In genomic region chr9:4680178-4680535, GRCh38 we compare ENCODE assay signal across 8 cellular contexts. TPM values are rescaled to one million over a fixed set of nuclear protein-coding genes. Genes with fewer than 3 reads are reported as not detected.
DNase-seq lines count a peak whose midpoint lies in the region; ATAC-seq, FAIRE-seq and TF ChIP-seq lines count a peak whose summit lies in the region.

No MANE protein-coding gene starts in this region.

- no peak for FAIRE-seq in RCC 7860 (lab: Jason Lieb, UNC)

- H3K4me2 ChIP-seq in MM.1S (ENCODE audit: low read depth, low read length) (peak overlapping the region; percentile 89), trophoblast cell (ENCODE audit: low read length) (peak overlapping the region; percentile 87)

- TF ChIP-seq CTCF in GM06990 (IDR thresholded peaks at IDR 0.05; ENCODE audit: insufficient read depth, low read length, poor library complexity, severe bottlenecking) (no peak), MM.1S (IDR thresholded peaks at IDR 0.05; ENCODE audit: low read length) (no peak), esophagus muscularis mucosa (IDR thresholded peaks at IDR 0.05) (no peak)

- peak overlapping the region; percentile 81 for H4K12ac ChIP-seq in trophoblast cell (ENCODE audit: low read depth, low read length)

- TF ChIP-seq EP300 in esophagus muscularis mucosa (IDR thresholded peaks at IDR 0.05) = no peak

- H3K9me3 ChIP-seq in MM.1S (replicated peaks; ENCODE audit: insufficient read depth, low read length) (no peaks in the 10 kb centered on the region), esophagus muscularis mucosa (no peaks in the 10 kb centered on the region), trophoblast cell (ENCODE audit: insufficient read depth, low read depth, low read length) (no peaks in the 10 kb centered on the region)

- H3K4ac ChIP-seq in trophoblast cell (ENCODE audit: low read depth, low read length) = no peak overlapping the region

- H3K9me3 Mint-ChIP-seq in stimulated activated naive B cell treated with anti-CD40 and anti-IgM and Interleukin-4, amounts not matched to agents 10 μg/mL and 1 μg/mL and 100 μg/mL, for 72 hours = no peaks in the 10 kb centered on the region

- peaks cover 5% of the 10 kb centered on the region in 2 donors for H3K27me3 Mint-ChIP-seq in stimulated activated naive B cell treated with anti-CD40 and anti-IgM and Interleukin-4, amounts not matched to agents 10 μg/mL and 1 μg/mL and 100 μg/mL, for 72 hours

- H3K36me3 ChIP-seq in GM06990 (ENCODE audit: control insufficient read depth, insufficient read depth, low read length) (no peaks in the 10 kb centered on the region; the same call in 1 of the 2 replicates), MM.1S (replicated peaks; ENCODE audit: insufficient read depth, low read length) (0 out of 2 replicates have a peak, but pooled peaks cover 5% of the 10 kb centered on the region), esophagus muscularis mucosa (peaks cover 0 to 7% (median 3%) of the 10 kb centered on the region in 4 donors), trophoblast cell (ENCODE audit: control insufficient read depth in 1 of 2, insufficient read depth in 2 of 2, low read length in 2 of 2) (peaks cover 0 to 2% of the 10 kb centered on the region in 2 experiments)

- peak overlapping the region; percentile 34 for H3K14ac ChIP-seq in trophoblast cell (ENCODE audit: low read length)

- H2AFZ ChIP-seq in MM.1S (ENCODE audit: low read length) (peak overlapping the region; percentile 77), trophoblast cell (ENCODE audit: insufficient read depth, low read length, poor library complexity) (peak overlapping the region; percentile 78)

- H3K79me1 ChIP-seq in trophoblast cell (ENCODE audit: low read length) = peaks cover 12% of the 10 kb centered on the region

- peaks cover 11 to 12% of the 10 kb centered on the region in 2 donors for H3K4me1 Mint-ChIP-seq in stimulated activated naive B cell treated with anti-CD40 and anti-IgM and Interleukin-4, amounts not matched to agents 10 μg/mL and 1 μg/mL and 100 μg/mL, for 72 hours

- H3K27ac Mint-ChIP-seq in stimulated activated naive B cell treated with anti-CD40 and anti-IgM and Interleukin-4, amounts not matched to agents 10 μg/mL and 1 μg/mL and 100 μg/mL, for 72 hours = no peak overlapping the region

- no peak overlapping the region for H3K23ac ChIP-seq in trophoblast cell (ENCODE audit: low read length)

- H3K27ac ChIP-seq in MM.1S (ENCODE audit: low read length) = peak overlapping the region; percentile 96
- peak overlapping the region; percentile 93 to 100 (median 98) for H3K27ac ChIP-seq in esophagus muscularis mucosa (replicated peaks in 1 of 4)
- peak overlapping the region; percentile 85 for H3K27ac ChIP-seq in trophoblast cell (ENCODE audit: low read depth, low read length)

- no peaks in the 10 kb centered on the region for H4K20me1 ChIP-seq in MM.1S (ENCODE audit: insufficient read depth, low read length)

- no peaks in the 10 kb centered on the region for H3K9me2 ChIP-seq in MM.1S (replicated peaks; ENCODE audit: insufficient read depth, low read length)

- peak overlapping the region; percentile 81 for H4K91ac ChIP-seq in trophoblast cell (ENCODE audit: low read depth, low read length)

- H3K36me3 Mint-ChIP-seq in stimulated activated naive B cell treated with anti-CD40 and anti-IgM and Interleukin-4, amounts not matched to agents 10 μg/mL and 1 μg/mL and 100 μg/mL, for 72 hours = peaks cover 15 to 16% of the 10 kb centered on the region in 2 donors

- peaks cover 41% of the 10 kb centered on the region for H3K79me2 ChIP-seq in MM.1S (ENCODE audit: low read length)
- peaks cover 7% of the 10 kb centered on the region for H3K79me2 ChIP-seq in trophoblast cell (ENCODE audit: control insufficient read depth, insufficient read depth, low read length, poor library complexity)

- H2BK12ac ChIP-seq in trophoblast cell (ENCODE audit: low read length) = no peak overlapping the region

- H3K9ac ChIP-seq in MM.1S (ENCODE audit: low read length) = peak overlapping the region; percentile 86
- H3K9ac ChIP-seq in trophoblast cell (ENCODE audit: low read length) = peak overlapping the region; percentile 87

- no peak for TF ChIP-seq POLR2A in esophagus muscularis mucosa (IDR thresholded peaks at IDR 0.05; ENCODE audit: low read depth)

- H3K27me3 ChIP-seq in GM06990 (replicated peaks; ENCODE audit: control insufficient read depth, insufficient read depth, low read length) (no peaks in the 10 kb centered on the region), MM.1S (replicated peaks; ENCODE audit: insufficient read depth, low read length) (no peaks in the 10 kb centered on the region), esophagus muscularis mucosa (no peaks in the 10 kb centered on the region), trophoblast cell (ENCODE audit: insufficient read depth, low read length) (no peaks in the 10 kb centered on the region)

- no peak for ATAC-seq in stimulated activated naive B cell treated with anti-CD40 and anti-IgM and Interleukin-4, amounts not matched to agents 10 μg/mL and 1 μg/mL and 100 μg/mL, for 72 hours (replicated peaks)

- H3K18ac ChIP-seq in trophoblast cell (ENCODE audit: low read length) = peak overlapping the region; percentile 55

- H2BK120ac ChIP-seq in trophoblast cell (ENCODE audit: insufficient read depth, low read length, poor library complexity) = no peak overlapping the region

- H3K4me3 ChIP-seq in GM06990 (replicated peaks; ENCODE audit: low read depth, low read length) = peak overlapping the region; percentile 90
- peak overlapping the region; percentile 71 for H3K4me3 ChIP-seq in MM.1S (ENCODE audit: low read length)
- H3K4me3 ChIP-seq in esophagus muscularis mucosa = peak overlapping the region; percentile 80 to 97 (median 90)
- peak overlapping the region; percentile 87 for H3K4me3 ChIP-seq in trophoblast cell (ENCODE audit: low read depth, low read length)

- DNase-seq in GM06990 (ENCODE audit: extremely low read depth, insufficient read length) = no peak
- DNase-seq in MM.1S = peak; percentile 12
- DNase-seq in esophagus muscularis mucosa (ENCODE audit: extremely low spot score) = no peak
- peak in 1 of 2 donors; percentile 15 for DNase-seq in trophoblast cell
- DNase-seq in NCI-H774 (lab: John Stamatoyannopoulos, UW) = no peak
- no peak for DNase-seq in stimulated activated naive B cell treated with anti-CD40 and anti-IgM and Interleukin-4, amounts not matched to agents 10 μg/mL and 1 μg/mL and 100 μg/mL, for 72 hours
- no peak for DNase-seq in RCC 7860 (ENCODE audit: low spot score)
- no peak for DNase-seq in effector CD4-positive, alpha-beta T cell

- intact Hi-C loops in esophagus muscularis mucosa (cut with DNase I) = loop anchor here (2.0 kb wide), 1 partner anchor 61 kb away; the partner anchor contains the start of gene AK3

- H3F3A ChIP-seq in MM.1S (ENCODE audit: insufficient read depth, low read length) = peaks cover 17% of the 10 kb centered on the region

- H2BK5ac ChIP-seq in trophoblast cell (ENCODE audit: low read depth, low read length, poor library complexity) = no peak overlapping the region

- H4K8ac ChIP-seq in trophoblast cell (ENCODE audit: low read depth, low read length) = peak overlapping the region; percentile 95

- under 1% methylated on average over 10 of the region's 10 CpGs for WGBS in esophagus muscularis mucosa
- no CpG with 5 or more reads among the region's 10 CpGs for WGBS in trophoblast cell (ENCODE audit: extremely low coverage, insufficient coverage, insufficient read length)

- H3K4me3 Mint-ChIP-seq in stimulated activated naive B cell treated with anti-CD40 and anti-IgM and Interleukin-4, amounts not matched to agents 10 μg/mL and 1 μg/mL and 100 μg/mL, for 72 hours = no peak overlapping the region

- 0 out of 2 replicates have a peak, but pooled peaks cover 9% of the 10 kb centered on the region for H3K4me1 ChIP-seq in MM.1S (ENCODE audit: low read length)
- peaks cover 10 to 56% (median 47%) of the 10 kb centered on the region in 4 donors for H3K4me1 ChIP-seq in esophagus muscularis mucosa
- H3K4me1 ChIP-seq in trophoblast cell (ENCODE audit: control insufficient read depth in 1 of 2, insufficient read depth in 2 of 2, low read length in 2 of 2) = no peaks in the 10 kb centered on the region

- no peak overlapping the region for H2AK5ac ChIP-seq in trophoblast cell (ENCODE audit: low read length)

RNA-seq across cellular contexts. Expression of gene CDC37L1, which starts 0.8 kb away (rescaled TPM):
- 100 to 1,000 TPM in 1 of 4 donors, 10 to 100 TPM in 3; 78.3 to 115 (median 86.4) TPM for total RNA-seq in esophagus muscularis mucosa
- polyA plus RNA-seq in trophoblast cell (2013) = 7.7 and 8.3 TPM in 2 replicates

RNA-seq across cellular contexts. Expression of gene SPATA6L, which starts 13.9 kb away (rescaled TPM):
- 1 to 10 TPM in 2 of 4 donors, under 1 TPM in 2; 0.23 to 1.7 (median 1.1) TPM for total RNA-seq in esophagus muscularis mucosa
- polyA plus RNA-seq in trophoblast cell (2013) = 1.3 and 1.7 TPM in 2 replicates

RNA-seq across cellular contexts. Expression of gene PLPP6, which starts 18.1 kb away (rescaled TPM):
- total RNA-seq in esophagus muscularis mucosa = 1 to 10 TPM; 3.8 to 6.3 (median 6.2) TPM
- 6.4 and 6.7 TPM in 2 replicates for polyA plus RNA-seq in trophoblast cell (2013)
